Comparison of ENCODE assay signal across 18 cellular contexts in genomic region chr13:28355046-28355821, GRCh38.
DNase-seq lines count a peak whose midpoint lies in the region; ATAC-seq, FAIRE-seq and TF ChIP-seq lines count a peak whose summit lies in the region.
"Had no signal": no experiment of that assay in that cellular context is flagged by ENCODE, and none has a peak within 500 bp of the region (broad histone marks: within the 10 kb centered on the region; RNA-seq: fewer than 3 reads in every experiment).

No MANE protein-coding gene starts in this region.

- CTCF ChIA-PET in K562 (lab: Yijun Ruan, JAX; ENCODE audit: low intra/inter-chr PET ratio) = no interaction called here

- TF ChIP-seq POLR2A in K562 (conservative IDR thresholded peaks at IDR 0.05) = no peak

- H3K27ac ChIP-seq in HUES6 (ENCODE audit: low read depth, low read length) = peak overlapping the region; percentile 28; the same call in 1 of the 2 replicates
- H3K27ac ChIP-seq in K562 (ENCODE audit: extremely low read depth, low read depth, low read length) = no peak overlapping the region; the same call in 2 of the 3 replicates
- H3K27ac ChIP-seq: 22Rv1, neutrophil, tibial artery had no signal

- H3K27ac Mint-ChIP-seq in naive thymus-derived CD8-positive, alpha-beta T cell = peak overlapping the region in 8 of 10 donors; percentile 1 to 88 (median 32)

- peaks cover 0 to 3% (median 0%) of the 10 kb centered on the region in 9 donors for H3K9me3 Mint-ChIP-seq in naive thymus-derived CD8-positive, alpha-beta T cell

- H4K20me1 ChIP-seq in K562 (replicated peaks; ENCODE audit: control insufficient read depth, insufficient read depth, low read length) = no peaks in the 10 kb centered on the region

- BruUV-seq in K562 (replicated peaks; lab: Mats Ljungman, UMichigan) = no TSS peak

- TF ChIP-seq EP300 in K562 (IDR thresholded peaks at IDR 0.05; ENCODE audit: low read length) = no peak

- H3K9me3 ChIP-seq in HUES6 (ENCODE audit: control insufficient read depth, insufficient read depth, low read depth, low read length) = no peaks in the 10 kb centered on the region
- no peaks in the 10 kb centered on the region for H3K9me3 ChIP-seq in K562 (replicated peaks; ENCODE audit: control insufficient read depth, insufficient read depth, low read depth, low read length)
- H3K9me3 ChIP-seq: neutrophil, tibial artery had no signal

- no peak overlapping the region for H3K4me2 ChIP-seq in K562 (ENCODE audit: insufficient read depth, low read length)

- H3K79me2 ChIP-seq in K562 (ENCODE audit: control insufficient read depth, insufficient read depth, low read length) = no peaks in the 10 kb centered on the region

- POLR2A ChIA-PET in K562 (lab: Yijun Ruan, JAX) = no interaction called here
- POLR2A ChIA-PET in naive thymus-derived CD8-positive, alpha-beta T cell (lab: Charles Lee) = no interaction called here

- no peaks in the 10 kb centered on the region for H3K9me1 ChIP-seq in K562 (ENCODE audit: control insufficient read depth, insufficient read depth, low read length)

- DNase-seq in DMS 273 (lab: John Stamatoyannopoulos, UW; ENCODE audit: unreplicated experiment) (peak; percentile 5), DMS 273 treated with DMSO at 0.1 percent for 48 hours (lab: John Stamatoyannopoulos, UW) (no peak), K562 (ENCODE audit: extremely low read depth in 1 of 4, low spot score in 3 of 4) (no peak), SW480 (ENCODE audit: low spot score) (no peak)
- no peak for DNase-seq in naive thymus-derived CD8-positive, alpha-beta T cell
- DNase-seq: caudate nucleus, GOT3, NCI-H187, NCI-H510A, right cardiac atrium, tibial artery had no signal

- peak overlapping the region in 5 of 10 donors; percentile 1 to 59 (median 46) for H3K4me3 Mint-ChIP-seq in naive thymus-derived CD8-positive, alpha-beta T cell

- TF ChIP-seq CTCF in K562 (IDR thresholded peaks at IDR 0.05 in 2 of 3, conservative IDR thresholded peaks at IDR 0.05 in 1 of 3; ENCODE audit: insufficient read depth in 2 of 3, low read depth in 1 of 3, low read length in 3 of 3) = no peak

- H3K36me3 Mint-ChIP-seq in naive thymus-derived CD8-positive, alpha-beta T cell = no peaks in the 10 kb centered on the region

- H3K4me1 Mint-ChIP-seq in naive thymus-derived CD8-positive, alpha-beta T cell = peaks cover 13 to 47% (median 32%) of the 10 kb centered on the region in 4 donors

- FAIRE-seq in K562 (lab: Jason Lieb, UNC) = no peak
- FAIRE-seq: endometrium had no signal

- 78% methylated on average over 14 of the region's 14 CpGs for WGBS in K562 (ENCODE audit: insufficient coverage, low coverage, missing lambda C conversion rate)

- in situ Hi-C loops in K562 (cut with MboI) = no loop called here

- no peaks in the 10 kb centered on the region for H3K27me3 Mint-ChIP-seq in naive thymus-derived CD8-positive, alpha-beta T cell

- intact Hi-C loops in K562 (cut with micrococcal nuclease) = no loop called here

- TF ChIP-seq RAD21 in K562 (CRISPR knock-in tag; conservative IDR thresholded peaks at IDR 0.05 in 1 of 2, IDR thresholded peaks at IDR 0.05 in 1 of 2) = no peak

- ATAC-seq in K562 (no peak; the same call in 1 of the 3 replicates), GM19452 (IDR thresholded peaks at IDR 0.05; ENCODE audit: unreplicated experiment) (no peak), HG02623 (IDR thresholded peaks at IDR 0.05; ENCODE audit: unreplicated experiment) (no peak)
- no peak for ATAC-seq in naive thymus-derived CD8-positive, alpha-beta T cell

- H3K9ac ChIP-seq in HUES6 (ENCODE audit: low read length) = peak overlapping the region; percentile 27
- no peak overlapping the region for H3K9ac ChIP-seq in K562 (ENCODE audit: insufficient read depth in 1 of 2, low read depth in 2 of 2, low read length in 2 of 2)

- peaks cover 40% of the 10 kb centered on the region for H3K4me1 ChIP-seq in HUES6 (ENCODE audit: control insufficient read depth, insufficient read depth, low read length)
- peaks cover 0 to 17% of the 10 kb centered on the region in 2 experiments; a peak in 4 of 5 replicates for H3K4me1 ChIP-seq in K562 (replicated peaks in 1 of 2; ENCODE audit: control insufficient read depth in 2 of 2, insufficient read depth in 2 of 2, low read length in 2 of 2)
- H3K4me1 ChIP-seq: tibial artery had no signal

- H3K36me3 ChIP-seq in HUES6 (ENCODE audit: control insufficient read depth, insufficient read depth, low read length) (no peaks in the 10 kb centered on the region), K562 (ENCODE audit: control insufficient read depth, insufficient read depth, low read length) (no peaks in the 10 kb centered on the region)
- H3K36me3 ChIP-seq: neutrophil, tibial artery had no signal

- peak overlapping the region; percentile 76 for H2AFZ ChIP-seq in K562 (ENCODE audit: low read depth, low read length)

- H3K4me3 ChIP-seq in HUES6 (ENCODE audit: low read depth, low read length) (no peak overlapping the region), K562 (no peak overlapping the region)
- H3K4me3 ChIP-seq: lung, tibial artery had no signal

- H3K27me3 ChIP-seq in HUES6 (ENCODE audit: control insufficient read depth, insufficient read depth, low read length) (no peaks in the 10 kb centered on the region), K562 (ENCODE audit: control insufficient read depth in 2 of 2, insufficient read depth in 2 of 2, low read length in 2 of 2) (no peaks in the 10 kb centered on the region)
- H3K27me3 ChIP-seq: tibial artery had no signal

TF ChIP-seq in K562, 482 proteins besides CTCF, POLR2A, EP300 and RAD21 (continues in another document):
- TF ChIP-seq NRF1 (conservative IDR thresholded peaks at IDR 0.05 in 1 of 2, IDR thresholded peaks at IDR 0.05 in 1 of 2) = no peak
- TF ChIP-seq HSF4 (CRISPR knock-in tag; IDR thresholded peaks at IDR 0.05; ENCODE audit: borderline replicate concordance) = no peak
- no peak for TF ChIP-seq PREB (CRISPR knock-in tag; IDR thresholded peaks at IDR 0.05)
- no peak for TF ChIP-seq ZNF212 (CRISPR knock-in tag; IDR thresholded peaks at IDR 0.05)
- no peak for TF ChIP-seq GTF3C2 (IDR thresholded peaks at IDR 0.05; ENCODE audit: borderline replicate concordance, extremely low read depth, insufficient read length)
- TF ChIP-seq PKNOX1 (IDR thresholded peaks at IDR 0.05) = no peak
- TF ChIP-seq SMAD2 (IDR thresholded peaks at IDR 0.05; ENCODE audit: low read depth, low read length) = no peak
- no peak for TF ChIP-seq CCNT2 (IDR thresholded peaks at IDR 0.05; ENCODE audit: borderline replicate concordance, extremely low read depth, insufficient read length, low read depth, low read length)
- TF ChIP-seq CREB3L1 (IDR thresholded peaks at IDR 0.05; ENCODE audit: borderline replicate concordance, low read depth) = no peak
- no peak for TF ChIP-seq MCM2 (IDR thresholded peaks at IDR 0.05; ENCODE audit: low read depth)
- TF ChIP-seq CREBBP (IDR thresholded peaks at IDR 0.05; ENCODE audit: low read depth, low read length) = no peak
- no peak for TF ChIP-seq TCF7L2 (IDR thresholded peaks at IDR 0.05; ENCODE audit: low read depth, low read length)
- TF ChIP-seq POLR2G (IDR thresholded peaks at IDR 0.05; ENCODE audit: low read depth, low read length) = no peak
